ENCODE assay signal across 8 cellular contexts in genomic region chr1:42334240-42335049, GRCh38. TPM values are rescaled to one million over a fixed set of nuclear protein-coding genes. Genes with fewer than 3 reads are reported as not detected.
DNase-seq lines count a peak whose midpoint lies in the region; ATAC-seq and TF ChIP-seq lines count a peak whose summit lies in the region.

No MANE protein-coding gene starts in this region.

- peak overlapping the region; percentile 86 for H3K4me3 Mint-ChIP-seq in chondrocyte (ENCODE audit: unreplicated experiment)

- no peaks in the 10 kb centered on the region for H3K27me3 ChIP-seq in HUES6 (ENCODE audit: control insufficient read depth, insufficient read depth, low read length)
- no peaks in the 10 kb centered on the region for H3K27me3 ChIP-seq in kidney epithelial cell (ENCODE audit: control insufficient read depth, insufficient read depth, low read length)

- peak overlapping the region; percentile 83 for H3K9ac ChIP-seq in HUES6 (ENCODE audit: low read length)

- peak; percentile 43 for ATAC-seq in GM21576 (IDR thresholded peaks at IDR 0.05; ENCODE audit: unreplicated experiment)
- ATAC-seq in SK-N-SH treated with all-trans-retinoic acid at 6 μM for 48 hours, result peak; percentile 80

- H3K9me3 ChIP-seq in HUES6 (ENCODE audit: control insufficient read depth, insufficient read depth, low read depth, low read length), result no peaks in the 10 kb centered on the region

- no peaks in the 10 kb centered on the region for H3K27me3 Mint-ChIP-seq in chondrocyte (ENCODE audit: low read depth)

- DNase-seq in NCI-H1105 treated with DMSO at 0.1 percent for 48 hours (lab: John Stamatoyannopoulos, UW), result peak; percentile 43
- DNase-seq in NCI-H1105 (lab: John Stamatoyannopoulos, UW), result no peak
- peak; percentile 82 for DNase-seq in chondrocyte (ENCODE audit: low spot score)
- no peak for DNase-seq in kidney epithelial cell (ENCODE audit: low read depth)
- peak; percentile 30 for DNase-seq in stimulated activated CD4-positive, alpha-beta T cell treated with anti-CD3 and anti-CD28 coated beads, Interleukin-1b, Interleukin-23, amount 100 ng/mL, for 48 hours

- H3K27ac Mint-ChIP-seq in chondrocyte (ENCODE audit: unreplicated experiment), result peak overlapping the region; percentile 90

- H3K4me3 ChIP-seq in HUES6 (ENCODE audit: low read depth, low read length) (peak overlapping the region; percentile 95), kidney epithelial cell (ENCODE audit: low read depth, low read length) (peak overlapping the region; percentile 59)

- H3K36me3 ChIP-seq in HUES6 (ENCODE audit: control insufficient read depth, insufficient read depth, low read length) (no peaks in the 10 kb centered on the region), kidney epithelial cell (ENCODE audit: control insufficient read depth, insufficient read depth, low read length) (no peaks in the 10 kb centered on the region)

- TF ChIP-seq CTCF in chondrocyte (IDR thresholded peaks at IDR 0.05), result peak; percentile 60
- TF ChIP-seq CTCF in kidney epithelial cell (IDR thresholded peaks at IDR 0.05; ENCODE audit: insufficient read depth, low read length, poor library complexity, severe bottlenecking), result peak; percentile 4

- H3K27ac ChIP-seq in HUES6 (ENCODE audit: low read depth, low read length), result peak overlapping the region; percentile 90

- no peaks in the 10 kb centered on the region for H3K9me3 Mint-ChIP-seq in chondrocyte (ENCODE audit: low read depth)

- H3K4me1 ChIP-seq in HUES6 (ENCODE audit: control insufficient read depth, insufficient read depth, low read length), result peaks cover 20% of the 10 kb centered on the region

- H3K4me1 Mint-ChIP-seq in chondrocyte (ENCODE audit: low read depth), result peaks cover 30% of the 10 kb centered on the region

- no peaks in the 10 kb centered on the region for H3K36me3 Mint-ChIP-seq in chondrocyte (ENCODE audit: low read depth)

TF ChIP-seq in SK-N-SH treated with all-trans-retinoic acid at 6 μM for 48 hours, 23 proteins besides CTCF, POLR2A, EP300 and RAD21:
- TF ChIP-seq ZFP3 (CRISPR knock-in tag; IDR thresholded peaks at IDR 0.05) (no peak), PATZ1 (CRISPR knock-in tag; IDR thresholded peaks at IDR 0.05; ENCODE audit: borderline replicate concordance) (no peak), CREB5 (CRISPR knock-in tag; IDR thresholded peaks at IDR 0.05; ENCODE audit: low read depth) (no peak), CSDC2 (CRISPR knock-in tag; IDR thresholded peaks at IDR 0.05) (no peak), TOX (CRISPR knock-in tag; IDR thresholded peaks at IDR 0.05; ENCODE audit: borderline replicate concordance) (no peak), TSHZ2 (CRISPR knock-in tag; IDR thresholded peaks at IDR 0.05) (no peak), POU6F1 (CRISPR knock-in tag; IDR thresholded peaks at IDR 0.05; ENCODE audit: borderline replicate concordance, low read depth) (no peak)

RNA-seq across cellular contexts. Expression of gene FOXJ3, which starts 0.6 kb away (rescaled TPM):
- total RNA-seq in chondrocyte (26.3 to 30.9 TPM (median 29.2 TPM) in 3 replicates), kidney epithelial cell (23.2 and 28.6 TPM in 2 replicates)

RNA-seq across cellular contexts. Expression of gene RIMKLA, which starts 46.1 kb away (rescaled TPM):
- total RNA-seq in chondrocyte, result 0.18 to 0.27 TPM in 2 of 3 replicates, not detected in the other
- total RNA-seq in kidney epithelial cell, result 0.14 and 0.29 TPM in 2 replicates

Comparison
In these comparisons a context has a peak if more than half of its experiments do, and no peak if none do; other contexts are left out.
1. DNase-seq: peak in NCI-H1105 treated with DMSO at 0.1 percent for 48 hours (single experiment), chondrocyte (single experiment) and stimulated activated CD4-positive, alpha-beta T cell treated with anti-CD3 and anti-CD28 coated beads, Interleukin-1b, Interleukin-23, amount 100 ng/mL, for 48 hours (single experiment); none in NCI-H1105 (single experiment) and kidney epithelial cell (single experiment).